Comparison of ENCODE assay signal across 8 cellular contexts in the genomic region with DNA sequence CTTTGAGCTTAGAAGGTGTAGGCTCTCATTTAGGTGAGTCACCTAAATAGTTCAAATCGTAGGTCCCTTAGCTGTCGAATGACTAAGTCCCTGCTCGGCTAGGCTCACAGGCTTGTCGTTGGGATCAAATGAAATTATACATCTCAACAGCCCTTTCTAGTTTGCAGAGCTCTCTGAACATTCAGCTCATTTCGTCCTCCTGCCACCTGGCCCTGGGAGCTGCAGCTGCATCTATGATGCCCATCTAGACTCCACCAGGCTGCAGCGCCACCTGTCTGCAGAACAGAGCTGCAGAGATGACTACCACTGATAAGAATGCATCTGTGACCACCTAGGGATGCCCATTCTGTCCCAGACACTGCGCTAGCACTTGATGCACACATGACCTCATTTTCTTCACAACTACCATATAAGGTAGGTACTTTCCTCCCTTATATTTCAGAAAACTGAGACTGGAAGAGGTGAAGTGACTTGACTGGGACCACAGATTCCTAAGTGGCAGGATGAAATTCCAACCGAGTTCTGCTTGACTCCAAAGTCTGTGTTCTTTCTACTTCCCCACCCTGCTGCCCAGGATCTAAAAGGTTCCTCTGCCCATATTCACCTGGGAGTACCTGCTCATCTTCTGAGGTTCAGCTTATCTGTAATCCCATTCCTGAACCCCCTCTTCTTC.
DNase-seq lines count a peak whose midpoint lies in the region; ATAC-seq lines count a peak whose summit lies in the region.

No MANE protein-coding gene starts in this region.

- H3K27ac Mint-ChIP-seq in activated T-helper 2 cell treated with anti-CD3 and anti-CD28 coated beads, Interferon-gamma antibody, Interleukin-2, Interleukin-4, amounts not matched to agents 10 μg/mL and 5 μg/mL and 100 μg/mL, durations not matched to agents 14 hours and 24 hours and 36 hours, result no peak overlapping the region

- no peaks in the 10 kb centered on the region for H3K4me1 Mint-ChIP-seq in activated T-helper 2 cell treated with anti-CD3 and anti-CD28 coated beads, Interferon-gamma antibody, Interleukin-2, Interleukin-4, amounts not matched to agents 10 μg/mL and 5 μg/mL and 100 μg/mL, durations not matched to agents 14 hours and 24 hours and 36 hours (ENCODE audit: low read depth)

- H3K36me3 Mint-ChIP-seq in activated T-helper 2 cell treated with anti-CD3 and anti-CD28 coated beads, Interferon-gamma antibody, Interleukin-2, Interleukin-4, amounts not matched to agents 10 μg/mL and 5 μg/mL and 100 μg/mL, durations not matched to agents 14 hours and 24 hours and 36 hours (ENCODE audit: low read depth), result no peaks in the 10 kb centered on the region

- H3K27me3 Mint-ChIP-seq in activated T-helper 2 cell treated with anti-CD3 and anti-CD28 coated beads, Interferon-gamma antibody, Interleukin-2, Interleukin-4, amounts not matched to agents 10 μg/mL and 5 μg/mL and 100 μg/mL, durations not matched to agents 14 hours and 24 hours and 36 hours (ENCODE audit: low read depth), result peaks cover 11% of the 10 kb centered on the region

- ATAC-seq in HG03520 (IDR thresholded peaks at IDR 0.05; ENCODE audit: unreplicated experiment) (peak; percentile 61), GM19463 (IDR thresholded peaks at IDR 0.05; ENCODE audit: unreplicated experiment) (no peak)

- H3K9me3 Mint-ChIP-seq in activated T-helper 2 cell treated with anti-CD3 and anti-CD28 coated beads, Interferon-gamma antibody, Interleukin-2, Interleukin-4, amounts not matched to agents 10 μg/mL and 5 μg/mL and 100 μg/mL, durations not matched to agents 14 hours and 24 hours and 36 hours, result no peaks in the 10 kb centered on the region

- intact Hi-C loops in activated T-helper 2 cell treated with anti-CD3 and anti-CD28 coated beads, Interferon-gamma antibody, Interleukin-2, Interleukin-4, amounts not matched to agents 10 μg/mL and 5 μg/mL and 100 μg/mL, durations not matched to agents 14 hours and 24 hours and 36 hours (cut with micrococcal nuclease), result loop anchor here (1.0 kb wide), 1 partner anchor 70 kb away; no protein-coding TSS in a partner anchor

- H3K4me3 Mint-ChIP-seq in activated T-helper 2 cell treated with anti-CD3 and anti-CD28 coated beads, Interferon-gamma antibody, Interleukin-2, Interleukin-4, amounts not matched to agents 10 μg/mL and 5 μg/mL and 100 μg/mL, durations not matched to agents 14 hours and 24 hours and 36 hours (ENCODE audit: low read depth), result no peak overlapping the region

- peak; percentile 60 for DNase-seq in activated CD8-positive, alpha-beta memory T cell treated with anti-CD3 and anti-CD28 coated beads for 24 hours
- DNase-seq in activated CD8-positive, alpha-beta memory T cell treated with anti-CD3 and anti-CD28 coated beads, Interleukin-2, amount 50 U/mL, for 4 hours, result no peak
- DNase-seq in NCI-H446 treated with DMSO at 0.1 percent for 48 hours (lab: John Stamatoyannopoulos, UW), result peak; percentile 22
- peak; percentile 18 for DNase-seq in activated T-helper 2 cell treated with anti-CD3 and anti-CD28 coated beads, Interferon-gamma antibody, Interleukin-2, Interleukin-4, amounts not matched to agents 10 μg/mL and 5 μg/mL and 100 μg/mL, durations not matched to agents 14 hours and 24 hours and 36 hours (ENCODE audit: low spot score)
- DNase-seq in hepatic stellate cell (ENCODE audit: low spot score), result peak; percentile 58
- peak; percentile 31 to 44 (median 35) for DNase-seq in stimulated activated CD4-positive, alpha-beta T cell treated with anti-CD3 and anti-CD28 coated beads, Interleukin-12 subunit alpha, Interleukin-12 subunit beta, amount 100 ng/mL, for 48 hours (ENCODE audit: low read depth in 2 of 3, low spot score in 1 of 3)
